21 cellular contexts compared by ENCODE assay signal in genomic region chr12:12885060-12885792, GRCh38. TPM values are rescaled to one million over a fixed set of nuclear protein-coding genes. Genes with fewer than 3 reads are reported as not detected.
DNase-seq lines count a peak whose midpoint lies in the region; ATAC-seq and TF ChIP-seq lines count a peak whose summit lies in the region.
"Had no signal": no experiment of that assay in that cellular context is flagged by ENCODE, and none has a peak within 500 bp of the region (broad histone marks: within the 10 kb centered on the region; RNA-seq: fewer than 3 reads in every experiment).

No MANE protein-coding gene starts in this region.

- CTCF ChIA-PET in HEK293 (lab: Yijun Ruan, JAX) (interaction anchor here (1.2 kb wide), 1 partner anchor 97 kb away, joined by 3 read pairs; no protein-coding TSS in a partner anchor), PC-9 (lab: Charles Lee) (interaction anchor here (0.6 kb wide), 1 partner anchor 31 kb away, joined by 4 read pairs; no protein-coding TSS in a partner anchor)

- no peaks in the 10 kb centered on the region for H3K9me2 ChIP-seq in PC-9 (ENCODE audit: insufficient read depth)

- no peak overlapping the region for H3K4me2 ChIP-seq in PC-9
- H3K4me2 ChIP-seq: KMS-11 had no signal

- DNase-seq in PC-9 (peak in 1 of 2 experiments; percentile 89), iPS-NIHi7 (ENCODE audit: extremely low spot score) (peak; percentile 48), hippocampal formation (lab: John Stamatoyannopoulos, UW) (no peak), upper lobe of left lung (no peak), NCI-H2171 (lab: John Stamatoyannopoulos, UW) (no peak)
- no peak for DNase-seq in stimulated activated CD4-positive, alpha-beta T cell treated with anti-CD3 and anti-CD28 coated beads, Interleukin-2, amount 100 ng/mL, for 24 hours
- DNase-seq: activated naive CD4-positive, alpha-beta T cell treated with Interleukin-2 at 50 U/mL for 16 hours; CD4-positive, CD25-positive, alpha-beta regulatory T cell; colonic mucosa; GM23248; left colon; NCI-H2227 treated with DMSO at 0.1 percent for 48 hours; NK-92 treated with Interleukin-12 subunit alpha and Interleukin-12 subunit beta, amount 100 ng/mL, for 24 hours; right cardiac atrium; stimulated activated naive CD8-positive, alpha-beta T cell treated with anti-CD3 and anti-CD28 coated beads, Interleukin-15, Interleukin-2, amounts not matched to agents 100 U/mL and 50 U/mL, for 24 hours; T-cell had no signal

- no TSS peak for BruUV-seq in PC-9 (replicated peaks; lab: Mats Ljungman, UMichigan)

- H3K36me3 ChIP-seq in HEK293 (ENCODE audit: control insufficient read depth in 2 of 2, insufficient read depth in 1 of 2, low read length in 2 of 2) (no peaks in the 10 kb centered on the region), PC-9 (ENCODE audit: low read depth) (no peaks in the 10 kb centered on the region), upper lobe of left lung (no peaks in the 10 kb centered on the region)
- H3K36me3 ChIP-seq: colonic mucosa, tibial nerve had no signal

- WGBS in upper lobe of left lung, 2 donors = 69 to 75% methylated on average over 14 of the region's 14 CpGs

- TF ChIP-seq POLR2A in upper lobe of left lung (IDR thresholded peaks at IDR 0.05) = no peak

- peaks cover 60% of the 10 kb centered on the region for H3F3A ChIP-seq in PC-9 (ENCODE audit: insufficient read depth, low read depth)

- H3K9me3 ChIP-seq in HEK293 (ENCODE audit: control insufficient read depth, insufficient read depth, low read depth, low read length) (no peaks in the 10 kb centered on the region), PC-9 (ENCODE audit: insufficient read depth, low read depth) (no peaks in the 10 kb centered on the region), upper lobe of left lung (no peaks in the 10 kb centered on the region)
- H3K9me3 ChIP-seq: colonic mucosa, tibial nerve had no signal

- no peaks in the 10 kb centered on the region for H3K27me3 ChIP-seq in PC-9 (ENCODE audit: insufficient read depth, low read depth)
- no peaks in the 10 kb centered on the region for H3K27me3 ChIP-seq in upper lobe of left lung
- H3K27me3 ChIP-seq: colonic mucosa, tibial nerve had no signal

- POLR2A ChIA-PET in HEK293 (lab: Yijun Ruan, JAX) (interaction anchor here (0.7 to 1.2 kb wide), 2 partner anchors 13 to 40 kb away, joined by 3 to 5 read pairs; no protein-coding TSS in a partner anchor), PC-9 (lab: Charles Lee; ENCODE audit: unreplicated experiment) (interaction anchor here (0.6 kb wide), 2 partner anchors 48 to 908 kb away, joined by 7 to 27 read pairs; no protein-coding TSS in a partner anchor)

- peaks cover 41% of the 10 kb centered on the region; the same call in 1 of the 2 replicates for H3K79me2 ChIP-seq in PC-9 (ENCODE audit: low read depth)

- no peaks in the 10 kb centered on the region for H4K20me1 ChIP-seq in PC-9 (ENCODE audit: insufficient read depth)

- TF ChIP-seq CTCF in 22Rv1 (IDR thresholded peaks at IDR 0.05) (no peak), HEK293 (tag by site-specific recombination; IDR thresholded peaks at IDR 0.05) (no peak), PC-9 (conservative IDR thresholded peaks at IDR 0.05) (no peak), upper lobe of left lung (IDR thresholded peaks at IDR 0.05) (no peak)

- intact Hi-C loops in PC-9 (cut with micrococcal nuclease; ENCODE audit: unreplicated experiment) = no loop called here

- ATAC-seq in upper lobe of left lung (ENCODE audit: low FRiP score in 2 of 2) = no peak
- ATAC-seq: left colon; right cardiac atrium; Right ventricle myocardium inferior; stimulated activated naive CD8-positive, alpha-beta T cell treated with anti-CD3 and anti-CD28 coated beads, Interleukin-15, Interleukin-2, amounts not matched to agents 100 U/mL and 50 U/mL, for 24 hours; T-cell had no signal

- TF ChIP-seq EP300 in upper lobe of left lung (IDR thresholded peaks at IDR 0.05) = no peak

- H3K4me3 ChIP-seq in HEK293 (ENCODE audit: low read depth, low read length) = no peak overlapping the region
- no peak overlapping the region for H3K4me3 ChIP-seq in PC-9
- no peak overlapping the region for H3K4me3 ChIP-seq in upper lobe of left lung
- H3K4me3 ChIP-seq: colonic mucosa, GM23248, tibial nerve had no signal

- H3K4me1 ChIP-seq in HEK293 (ENCODE audit: control insufficient read depth, insufficient read depth, low read length) (peaks cover 21% of the 10 kb centered on the region), PC-9 (replicated peaks; ENCODE audit: insufficient read depth) (peaks cover 92% of the 10 kb centered on the region), upper lobe of left lung (peaks cover 0 to 13% (median under 1%) of the 10 kb centered on the region in 4 donors)
- H3K4me1 ChIP-seq: colonic mucosa had no signal

- H3K27ac ChIP-seq in 22Rv1 = peak overlapping the region; percentile 91; the same call in 1 of the 2 replicates
- peak overlapping the region; percentile 80 for H3K27ac ChIP-seq in HEK293 (ENCODE audit: extremely low read depth, low read depth, low read length)
- H3K27ac ChIP-seq in PC-9 = peak overlapping the region; percentile 96
- peak overlapping the region in 2 of 4 donors; percentile 50 to 75 for H3K27ac ChIP-seq in upper lobe of left lung
- H3K27ac ChIP-seq: colonic mucosa, GM23248, KMS-11, tibial nerve had no signal

- no peak overlapping the region for H2AFZ ChIP-seq in PC-9
- H2AFZ ChIP-seq: GM23248 had no signal

TF ChIP-seq in HEK293, 187 proteins besides CTCF, POLR2A, EP300 and RAD21 (continues in another document):
- TF ChIP-seq ZNF221 (tag by site-specific recombination; IDR thresholded peaks at IDR 0.05; ENCODE audit: borderline replicate concordance) = no peak
- TF ChIP-seq, protein P1, sequence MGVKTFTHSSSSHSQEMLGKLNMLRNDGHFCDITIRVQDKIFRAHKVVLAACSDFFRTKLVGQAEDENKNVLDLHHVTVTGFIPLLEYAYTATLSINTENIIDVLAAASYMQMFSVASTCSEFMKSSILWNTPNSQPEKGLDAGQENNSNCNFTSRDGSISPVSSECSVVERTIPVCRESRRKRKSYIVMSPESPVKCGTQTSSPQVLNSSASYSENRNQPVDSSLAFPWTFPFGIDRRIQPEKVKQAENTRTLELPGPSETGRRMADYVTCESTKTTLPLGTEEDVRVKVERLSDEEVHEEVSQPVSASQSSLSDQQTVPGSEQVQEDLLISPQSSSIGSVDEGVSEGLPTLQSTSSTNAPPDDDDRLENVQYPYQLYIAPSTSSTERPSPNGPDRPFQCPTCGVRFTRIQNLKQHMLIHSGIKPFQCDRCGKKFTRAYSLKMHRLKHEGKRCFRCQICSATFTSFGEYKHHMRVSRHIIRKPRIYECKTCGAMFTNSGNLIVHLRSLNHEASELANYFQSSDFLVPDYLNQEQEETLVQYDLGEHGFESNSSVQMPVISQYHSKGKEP (tag by site-specific recombination; IDR thresholded peaks at IDR 0.05) = no peak
- TF ChIP-seq ZEB2 (tag by site-specific recombination; IDR thresholded peaks at IDR 0.05) = no peak
- TF ChIP-seq ZNF488 (tag by site-specific recombination; IDR thresholded peaks at IDR 0.05) = no peak
- TF ChIP-seq ZNF692 (tag by site-specific recombination; IDR thresholded peaks at IDR 0.05) = no peak
- TF ChIP-seq SP3 (tag by site-specific recombination; IDR thresholded peaks at IDR 0.05) = no peak
- no peak for TF ChIP-seq ZNF501 (tag by site-specific recombination; IDR thresholded peaks at IDR 0.05)
- TF ChIP-seq GLIS1 (tag by site-specific recombination; IDR thresholded peaks at IDR 0.05) = peak; percentile 91
- TF ChIP-seq KLF9 (tag by site-specific recombination; IDR thresholded peaks at IDR 0.05; ENCODE audit: low read depth) = no peak
- TF ChIP-seq ZNF561 (tag by site-specific recombination; IDR thresholded peaks at IDR 0.05; ENCODE audit: borderline replicate concordance) = 0 out of 2 replicates have a peak, but pooled peaks have one; percentile 27
- no peak for TF ChIP-seq ZNF211 (tag by site-specific recombination; IDR thresholded peaks at IDR 0.05; ENCODE audit: low read depth)
- TF ChIP-seq ZBTB20 (tag by site-specific recombination; IDR thresholded peaks at IDR 0.05) = peak; percentile 28; the same call in 1 of the 2 replicates
- peak; percentile 41 for TF ChIP-seq GLIS2 (tag by site-specific recombination; IDR thresholded peaks at IDR 0.05)
- no peak for TF ChIP-seq ZNF16 (tag by site-specific recombination; IDR thresholded peaks at IDR 0.05; ENCODE audit: low read depth)
- no peak for TF ChIP-seq ZNF37A (tag by site-specific recombination; IDR thresholded peaks at IDR 0.05)
- peak; percentile 44; the same call in 1 of the 2 replicates for TF ChIP-seq ZNF335 (tag by site-specific recombination; conservative IDR thresholded peaks at IDR 0.05)
- TF ChIP-seq KLF17 (tag by site-specific recombination; IDR thresholded peaks at IDR 0.05) = peak; percentile 77
- peak; percentile 23; the same call in 1 of the 2 replicates for TF ChIP-seq SP7 (tag by site-specific recombination; IDR thresholded peaks at IDR 0.05)

RNA-seq across cellular contexts. Expression of gene GPRC5A, which starts 6.1 kb away (rescaled TPM):
- total RNA-seq in PC-9 (2021) (468 and 642 TPM in 2 replicates), upper lobe of left lung (100 to 1,000 TPM; 194 to 890 (median 653) TPM)
